In genomic region chr19:52542541-52542940, GRCh38 we compare ENCODE assay signal across 7 cellular contexts. TPM values are rescaled to one million over a fixed set of nuclear protein-coding genes. Genes with fewer than 3 reads are reported as not detected.
DNase-seq lines count a peak whose midpoint lies in the region; ATAC-seq and TF ChIP-seq lines count a peak whose summit lies in the region.
"Not testable (repeated sequence)": the region's sequence is repeated elsewhere in the genome, so short reads cannot be mapped to it uniquely, and the experiment has no call there.

No MANE protein-coding gene starts in this region.

- TF ChIP-seq CTCF in progenitor cell of endocrine pancreas (IDR thresholded peaks at IDR 0.05; ENCODE audit: unreplicated experiment), result not testable (repeated sequence)

- not testable (repeated sequence) for DNase-seq in activated CD4-positive, alpha-beta T cell treated with anti-CD3 and anti-CD28 coated beads for 36 hours; activated CD8-positive, alpha-beta memory T cell treated with anti-CD3 and anti-CD28 coated beads, Interleukin-2, amount 10 ng/mL, durations not matched to agents 7 days and 5 days; activated naive CD4-positive, alpha-beta T cell treated with anti-CD3 and anti-CD28 coated beads, Interleukin-2, amount 10 ng/mL, durations not matched to agents 7 days and 5 days; progenitor cell of endocrine pancreas (ENCODE audit: low spot score, unreplicated experiment)
- DNase-seq in dermis blood vessel endothelial cell (peak; percentile 56), immature natural killer cell (peak in 2 of 3 donors; percentile 19 to 22)

- H3K27ac Mint-ChIP-seq in activated CD4-positive, alpha-beta T cell treated with anti-CD3 and anti-CD28 coated beads for 36 hours, result peak overlapping the region; percentile 47
- H3K27ac Mint-ChIP-seq in activated CD8-positive, alpha-beta memory T cell treated with anti-CD3 and anti-CD28 coated beads, Interleukin-2, amount 10 ng/mL, durations not matched to agents 7 days and 5 days, result peak overlapping the region; percentile 68
- H3K27ac Mint-ChIP-seq in activated naive CD4-positive, alpha-beta T cell treated with anti-CD3 and anti-CD28 coated beads, Interleukin-2, amount 10 ng/mL, durations not matched to agents 7 days and 5 days, result peak overlapping the region; percentile 83
- H3K27ac Mint-ChIP-seq in immature natural killer cell (peak overlapping the region; percentile 85 to 96 (median 92)), progenitor cell of endocrine pancreas (peak overlapping the region; percentile 35)

- not testable (repeated sequence) for ATAC-seq in activated CD4-positive, alpha-beta T cell treated with anti-CD3 and anti-CD28 coated beads for 36 hours; activated CD8-positive, alpha-beta memory T cell treated with anti-CD3 and anti-CD28 coated beads, Interleukin-2, amount 10 ng/mL, durations not matched to agents 7 days and 5 days

- not testable (repeated sequence) for H3K27me3 Mint-ChIP-seq in activated CD4-positive, alpha-beta T cell treated with anti-CD3 and anti-CD28 coated beads for 36 hours; activated CD8-positive, alpha-beta memory T cell treated with anti-CD3 and anti-CD28 coated beads, Interleukin-2, amount 10 ng/mL, durations not matched to agents 7 days and 5 days; activated naive CD4-positive, alpha-beta T cell treated with anti-CD3 and anti-CD28 coated beads, Interleukin-2, amount 10 ng/mL, durations not matched to agents 7 days and 5 days; immature natural killer cell (ENCODE audit: low read depth in 3 of 3); progenitor cell of endocrine pancreas

- H3K4me3 Mint-ChIP-seq in activated CD4-positive, alpha-beta T cell treated with anti-CD3 and anti-CD28 coated beads for 36 hours; activated CD8-positive, alpha-beta memory T cell treated with anti-CD3 and anti-CD28 coated beads, Interleukin-2, amount 10 ng/mL, durations not matched to agents 7 days and 5 days; activated naive CD4-positive, alpha-beta T cell treated with anti-CD3 and anti-CD28 coated beads, Interleukin-2, amount 10 ng/mL, durations not matched to agents 7 days and 5 days; progenitor cell of endocrine pancreas (ENCODE audit: low read depth): not testable (repeated sequence)
- H3K4me3 Mint-ChIP-seq in immature natural killer cell, result peak overlapping the region; percentile 74 to 85 (median 82)

- peaks cover 28% of the 10 kb centered on the region for H3K9me3 ChIP-seq in KOPT-K1 (ENCODE audit: insufficient read depth, low read length, poor library complexity, severe bottlenecking)

- H3K9me3 Mint-ChIP-seq in activated CD4-positive, alpha-beta T cell treated with anti-CD3 and anti-CD28 coated beads for 36 hours (ENCODE audit: low read depth), result peaks cover 24% of the 10 kb centered on the region
- peaks cover 19% of the 10 kb centered on the region for H3K9me3 Mint-ChIP-seq in activated CD8-positive, alpha-beta memory T cell treated with anti-CD3 and anti-CD28 coated beads, Interleukin-2, amount 10 ng/mL, durations not matched to agents 7 days and 5 days (ENCODE audit: low read depth)
- peaks cover 50% of the 10 kb centered on the region for H3K9me3 Mint-ChIP-seq in activated naive CD4-positive, alpha-beta T cell treated with anti-CD3 and anti-CD28 coated beads, Interleukin-2, amount 10 ng/mL, durations not matched to agents 7 days and 5 days
- peaks cover 2 to 15% (median 9%) of the 10 kb centered on the region in 6 donors for H3K9me3 Mint-ChIP-seq in immature natural killer cell
- H3K9me3 Mint-ChIP-seq in progenitor cell of endocrine pancreas (ENCODE audit: low read depth), result not testable (repeated sequence)

- H3K36me3 Mint-ChIP-seq in activated CD4-positive, alpha-beta T cell treated with anti-CD3 and anti-CD28 coated beads for 36 hours (ENCODE audit: low read depth), result peaks cover 82% of the 10 kb centered on the region
- peaks cover 88% of the 10 kb centered on the region for H3K36me3 Mint-ChIP-seq in activated CD8-positive, alpha-beta memory T cell treated with anti-CD3 and anti-CD28 coated beads, Interleukin-2, amount 10 ng/mL, durations not matched to agents 7 days and 5 days
- H3K36me3 Mint-ChIP-seq in activated naive CD4-positive, alpha-beta T cell treated with anti-CD3 and anti-CD28 coated beads, Interleukin-2, amount 10 ng/mL, durations not matched to agents 7 days and 5 days, result peaks cover 81% of the 10 kb centered on the region
- peaks cover 35 to 57% (median 55%) of the 10 kb centered on the region in 3 donors for H3K36me3 Mint-ChIP-seq in immature natural killer cell
- peaks cover 21% of the 10 kb centered on the region for H3K36me3 Mint-ChIP-seq in progenitor cell of endocrine pancreas (ENCODE audit: insufficient read depth)

- peaks cover 22% of the 10 kb centered on the region for H3K4me1 Mint-ChIP-seq in activated CD4-positive, alpha-beta T cell treated with anti-CD3 and anti-CD28 coated beads for 36 hours
- H3K4me1 Mint-ChIP-seq in activated CD8-positive, alpha-beta memory T cell treated with anti-CD3 and anti-CD28 coated beads, Interleukin-2, amount 10 ng/mL, durations not matched to agents 7 days and 5 days, result peaks cover 21% of the 10 kb centered on the region
- H3K4me1 Mint-ChIP-seq in activated naive CD4-positive, alpha-beta T cell treated with anti-CD3 and anti-CD28 coated beads, Interleukin-2, amount 10 ng/mL, durations not matched to agents 7 days and 5 days, result peaks cover 20% of the 10 kb centered on the region
- peaks cover 57 to 69% of the 10 kb centered on the region in 2 donors for H3K4me1 Mint-ChIP-seq in immature natural killer cell
- H3K4me1 Mint-ChIP-seq in progenitor cell of endocrine pancreas (ENCODE audit: low read depth), result not testable (repeated sequence)

- H3K27ac ChIP-seq in KOPT-K1 (ENCODE audit: low read depth, low read length, poor library complexity, severe bottlenecking), result peak overlapping the region; percentile 31

- H3K36me3 ChIP-seq in KOPT-K1 (ENCODE audit: insufficient read depth, low read length), result peaks cover 80% of the 10 kb centered on the region

- CTCF ChIA-PET in activated CD4-positive, alpha-beta T cell treated with anti-CD3 and anti-CD28 coated beads for 36 hours (lab: Charles Lee); activated naive CD4-positive, alpha-beta T cell treated with anti-CD3 and anti-CD28 coated beads, Interleukin-2, amount 10 ng/mL, durations not matched to agents 7 days and 5 days (lab: Charles Lee): not testable (repeated sequence)
- CTCF ChIA-PET in activated CD8-positive, alpha-beta memory T cell treated with anti-CD3 and anti-CD28 coated beads, Interleukin-2, amount 10 ng/mL, durations not matched to agents 7 days and 5 days (lab: Charles Lee), result interaction anchor here (1.3 kb wide), 1 partner anchor 24 kb away, joined by 3 read pairs; no protein-coding TSS in a partner anchor

- intact Hi-C loops in activated CD4-positive, alpha-beta T cell treated with anti-CD3 and anti-CD28 coated beads for 36 hours (cut with DNase I, micrococcal nuclease), result not testable (repeated sequence)

- POLR2A ChIA-PET in activated CD4-positive, alpha-beta T cell treated with anti-CD3 and anti-CD28 coated beads for 36 hours (lab: Charles Lee), result not testable (repeated sequence)

RNA-seq across cellular contexts. Expression of gene ZNF808, which starts 15.1 kb away (rescaled TPM):
- total RNA-seq in activated CD4-positive, alpha-beta T cell treated with anti-CD3 and anti-CD28 coated beads for 36 hours, result 10 to 100 TPM; 25.7 to 29.9 TPM
- 10 to 100 TPM; 33.9 to 45.1 TPM for total RNA-seq in activated CD8-positive, alpha-beta memory T cell treated with anti-CD3 and anti-CD28 coated beads, Interleukin-2, amount 10 ng/mL, durations not matched to agents 7 days and 5 days
- total RNA-seq in dermis blood vessel endothelial cell (23.3 and 31.1 TPM in 2 replicates), progenitor cell of endocrine pancreas (38.6 and 41.6 TPM in 2 replicates)
- polyA plus RNA-seq in immature natural killer cell, result 10 to 100 TPM in 2 of 3 donors, not detected in 1; 12.4 to 16.6 TPM

RNA-seq across cellular contexts. Expression of gene ZNF701, which starts 27.5 kb away (rescaled TPM):
- total RNA-seq in activated CD4-positive, alpha-beta T cell treated with anti-CD3 and anti-CD28 coated beads for 36 hours, result 10 to 100 TPM; 19.0 to 21.5 TPM
- total RNA-seq in activated CD8-positive, alpha-beta memory T cell treated with anti-CD3 and anti-CD28 coated beads, Interleukin-2, amount 10 ng/mL, durations not matched to agents 7 days and 5 days, result 10 to 100 TPM; 20.4 to 30.6 TPM
- total RNA-seq in dermis blood vessel endothelial cell, result 15.1 and 22.3 TPM in 2 replicates
- polyA plus RNA-seq in immature natural killer cell, result 10 to 100 TPM in 2 of 3 donors, 1 to 10 TPM in 1; 2.7 to 25.1 (median 13.3) TPM
- total RNA-seq in progenitor cell of endocrine pancreas, result 29.7 and 34.7 TPM in 2 replicates

Comparison
In these comparisons a context has a peak if more than half of its experiments do, and no peak if none do; other contexts are left out.
1. H3K27ac Mint-ChIP-seq: peak in every context shown above with its lines; median percentile 92 in immature natural killer cell; 83 in activated naive CD4-positive, alpha-beta T cell treated with anti-CD3 and anti-CD28 coated beads, Interleukin-2, amount 10 ng/mL, durations not matched to agents 7 days and 5 days; 68 in activated CD8-positive, alpha-beta memory T cell treated with anti-CD3 and anti-CD28 coated beads, Interleukin-2, amount 10 ng/mL, durations not matched to agents 7 days and 5 days; 47 in activated CD4-positive, alpha-beta T cell treated with anti-CD3 and anti-CD28 coated beads for 36 hours; 35 in progenitor cell of endocrine pancreas.